In the genomic region with DNA sequence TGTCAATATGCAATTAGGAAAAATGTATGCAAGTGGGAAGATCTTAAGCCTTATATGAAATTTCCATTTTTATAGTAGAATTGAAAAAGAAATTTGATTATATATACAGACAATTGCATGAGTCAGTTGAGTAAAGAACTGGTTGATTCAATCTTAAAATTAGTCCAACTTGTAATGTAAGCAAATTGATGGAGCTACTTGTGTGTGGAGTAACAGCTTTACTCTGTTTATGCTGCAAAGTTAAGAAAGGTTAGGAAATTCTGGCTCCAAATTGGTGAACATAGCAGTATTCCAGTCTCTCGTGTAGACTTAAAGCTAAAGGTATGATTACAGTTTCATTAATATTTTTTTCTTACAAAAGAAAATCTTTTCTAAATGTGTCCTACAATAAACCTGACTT, we compare ENCODE assay signal across 2 cellular contexts.
TF ChIP-seq lines count a peak whose summit lies in the region.

No MANE protein-coding gene starts in this region.

TF ChIP-seq in liver, 16 proteins besides CTCF, POLR2A, EP300 and RAD21 (continued from another document):
- TF ChIP-seq, protein P1, sequence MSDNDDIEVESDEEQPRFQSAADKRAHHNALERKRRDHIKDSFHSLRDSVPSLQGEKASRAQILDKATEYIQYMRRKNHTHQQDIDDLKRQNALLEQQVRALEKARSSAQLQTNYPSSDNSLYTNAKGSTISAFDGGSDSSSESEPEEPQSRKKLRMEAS (IDR thresholded peaks at IDR 0.05), result no peak
- TF ChIP-seq EGR1 (IDR thresholded peaks at IDR 0.05; ENCODE audit: low read depth in 2 of 2) (no peak), HNF4A (conservative IDR thresholded peaks at IDR 0.05) (no peak), YY1 (IDR thresholded peaks at IDR 0.05) (no peak), FOXA2 (IDR thresholded peaks at IDR 0.05) (no peak)
- TF ChIP-seq, protein P2, sequence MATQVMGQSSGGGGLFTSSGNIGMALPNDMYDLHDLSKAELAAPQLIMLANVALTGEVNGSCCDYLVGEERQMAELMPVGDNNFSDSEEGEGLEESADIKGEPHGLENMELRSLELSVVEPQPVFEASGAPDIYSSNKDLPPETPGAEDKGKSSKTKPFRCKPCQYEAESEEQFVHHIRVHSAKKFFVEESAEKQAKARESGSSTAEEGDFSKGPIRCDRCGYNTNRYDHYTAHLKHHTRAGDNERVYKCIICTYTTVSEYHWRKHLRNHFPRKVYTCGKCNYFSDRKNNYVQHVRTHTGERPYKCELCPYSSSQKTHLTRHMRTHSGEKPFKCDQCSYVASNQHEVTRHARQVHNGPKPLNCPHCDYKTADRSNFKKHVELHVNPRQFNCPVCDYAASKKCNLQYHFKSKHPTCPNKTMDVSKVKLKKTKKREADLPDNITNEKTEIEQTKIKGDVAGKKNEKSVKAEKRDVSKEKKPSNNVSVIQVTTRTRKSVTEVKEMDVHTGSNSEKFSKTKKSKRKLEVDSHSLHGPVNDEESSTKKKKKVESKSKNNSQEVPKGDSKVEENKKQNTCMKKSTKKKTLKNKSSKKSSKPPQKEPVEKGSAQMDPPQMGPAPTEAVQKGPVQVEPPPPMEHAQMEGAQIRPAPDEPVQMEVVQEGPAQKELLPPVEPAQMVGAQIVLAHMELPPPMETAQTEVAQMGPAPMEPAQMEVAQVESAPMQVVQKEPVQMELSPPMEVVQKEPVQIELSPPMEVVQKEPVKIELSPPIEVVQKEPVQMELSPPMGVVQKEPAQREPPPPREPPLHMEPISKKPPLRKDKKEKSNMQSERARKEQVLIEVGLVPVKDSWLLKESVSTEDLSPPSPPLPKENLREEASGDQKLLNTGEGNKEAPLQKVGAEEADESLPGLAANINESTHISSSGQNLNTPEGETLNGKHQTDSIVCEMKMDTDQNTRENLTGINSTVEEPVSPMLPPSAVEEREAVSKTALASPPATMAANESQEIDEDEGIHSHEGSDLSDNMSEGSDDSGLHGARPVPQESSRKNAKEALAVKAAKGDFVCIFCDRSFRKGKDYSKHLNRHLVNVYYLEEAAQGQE (IDR thresholded peaks at IDR 0.05), result no peak
- TF ChIP-seq, protein P3, sequence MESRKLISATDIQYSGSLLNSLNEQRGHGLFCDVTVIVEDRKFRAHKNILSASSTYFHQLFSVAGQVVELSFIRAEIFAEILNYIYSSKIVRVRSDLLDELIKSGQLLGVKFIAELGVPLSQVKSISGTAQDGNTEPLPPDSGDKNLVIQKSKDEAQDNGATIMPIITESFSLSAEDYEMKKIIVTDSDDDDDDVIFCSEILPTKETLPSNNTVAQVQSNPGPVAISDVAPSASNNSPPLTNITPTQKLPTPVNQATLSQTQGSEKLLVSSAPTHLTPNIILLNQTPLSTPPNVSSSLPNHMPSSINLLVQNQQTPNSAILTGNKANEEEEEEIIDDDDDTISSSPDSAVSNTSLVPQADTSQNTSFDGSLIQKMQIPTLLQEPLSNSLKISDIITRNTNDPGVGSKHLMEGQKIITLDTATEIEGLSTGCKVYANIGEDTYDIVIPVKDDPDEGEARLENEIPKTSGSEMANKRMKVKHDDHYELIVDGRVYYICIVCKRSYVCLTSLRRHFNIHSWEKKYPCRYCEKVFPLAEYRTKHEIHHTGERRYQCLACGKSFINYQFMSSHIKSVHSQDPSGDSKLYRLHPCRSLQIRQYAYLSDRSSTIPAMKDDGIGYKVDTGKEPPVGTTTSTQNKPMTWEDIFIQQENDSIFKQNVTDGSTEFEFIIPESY (IDR thresholded peaks at IDR 0.05), result no peak

TF ChIP-seq in HepG2, 621 proteins besides CTCF, POLR2A, EP300 and RAD21 (continued from another document):
- TF ChIP-seq, protein P4, sequence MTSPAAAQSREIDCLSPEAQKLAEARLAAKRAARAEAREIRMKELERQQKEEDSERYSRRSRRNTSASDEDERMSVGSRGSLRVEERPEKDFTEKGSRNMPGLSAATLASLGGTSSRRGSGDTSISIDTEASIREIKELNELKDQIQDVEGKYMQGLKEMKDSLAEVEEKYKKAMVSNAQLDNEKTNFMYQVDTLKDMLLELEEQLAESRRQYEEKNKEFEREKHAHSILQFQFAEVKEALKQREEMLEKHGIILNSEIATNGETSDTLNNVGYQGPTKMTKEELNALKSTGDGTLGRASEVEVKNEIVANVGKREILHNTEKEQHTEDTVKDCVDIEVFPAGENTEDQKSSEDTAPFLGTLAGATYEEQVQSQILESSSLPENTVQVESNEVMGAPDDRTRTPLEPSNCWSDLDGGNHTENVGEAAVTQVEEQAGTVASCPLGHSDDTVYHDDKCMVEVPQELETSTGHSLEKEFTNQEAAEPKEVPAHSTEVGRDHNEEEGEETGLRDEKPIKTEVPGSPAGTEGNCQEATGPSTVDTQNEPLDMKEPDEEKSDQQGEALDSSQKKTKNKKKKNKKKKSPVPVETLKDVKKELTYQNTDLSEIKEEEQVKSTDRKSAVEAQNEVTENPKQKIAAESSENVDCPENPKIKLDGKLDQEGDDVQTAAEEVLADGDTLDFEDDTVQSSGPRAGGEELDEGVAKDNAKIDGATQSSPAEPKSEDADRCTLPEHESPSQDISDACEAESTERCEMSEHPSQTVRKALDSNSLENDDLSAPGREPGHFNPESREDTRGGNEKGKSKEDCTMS (CRISPR knock-in tag; conservative IDR thresholded peaks at IDR 0.05), result no peak
